ENCODE assay signal across 9 cellular contexts in the genomic region with DNA sequence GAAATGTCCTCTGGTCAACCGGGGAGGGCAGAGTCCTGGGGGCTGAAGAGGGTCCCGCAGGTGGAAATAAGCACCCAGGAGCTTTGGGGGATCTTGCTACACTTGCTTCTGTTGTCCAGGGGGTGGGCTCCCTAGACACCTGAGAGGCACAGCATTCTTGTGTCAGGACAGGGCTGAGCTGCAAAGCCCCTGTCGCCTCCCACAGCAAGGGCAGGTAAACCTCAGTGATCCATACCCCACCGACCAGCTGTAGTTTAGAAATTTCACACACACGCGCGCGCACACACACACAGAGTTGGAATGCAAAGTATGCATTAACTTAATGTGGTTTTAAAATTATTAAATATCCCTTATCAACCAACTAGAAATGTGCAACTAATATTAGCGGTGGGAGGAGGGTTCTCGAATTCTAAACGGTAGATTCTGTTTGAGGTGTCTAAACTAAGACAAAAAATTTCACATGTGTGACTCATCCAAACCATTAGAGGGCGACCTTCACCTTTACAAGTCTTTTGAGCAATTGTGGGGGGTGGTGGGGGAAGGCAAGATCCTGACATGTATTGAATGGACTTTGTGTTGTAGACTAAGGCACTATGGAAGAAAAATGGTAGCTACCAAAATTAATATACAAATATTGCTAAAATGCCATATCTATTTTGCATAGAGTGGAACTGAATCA. TPM values are rescaled to one million over a fixed set of nuclear protein-coding genes. Genes with fewer than 3 reads are reported as not detected.
DNase-seq lines count a peak whose midpoint lies in the region; ATAC-seq, FAIRE-seq and TF ChIP-seq lines count a peak whose summit lies in the region.
"Had no signal": no experiment of that assay in that cellular context is flagged by ENCODE, and none has a peak within 500 bp of the region (broad histone marks: within the 10 kb centered on the region; RNA-seq: fewer than 3 reads in every experiment).

No MANE protein-coding gene starts in this region.

- intact Hi-C loops in right lobe of liver (cut with DNase I) (no loop called here), transverse colon (cut with DNase I; ENCODE audit: low total_unique reads) (no loop called here)

- 41% methylated on average over 12 of the region's 12 CpGs for WGBS in A549 (ENCODE audit: missing lambda C conversion rate)
- 30% methylated on average over 11 of the region's 12 CpGs for WGBS in right lobe of liver (ENCODE audit: insufficient coverage, low coverage, low lambda C conversion rate, missing lambda C conversion rate)
- 47 to 49% methylated on average over 11 to 12 of the region's 12 CpGs for whole genome bisulfite sequencing in transverse colon (ENCODE audit: low coverage in 1 of 2), 2 donors

- peaks cover 49% of the 10 kb centered on the region for H3K27me3 Mint-ChIP-seq in astrocyte (ENCODE audit: low read depth, unreplicated experiment)

- FAIRE-seq in A549 (lab: Jason Lieb, UNC) (no peak), astrocyte (lab: Jason Lieb, UNC) (no peak)

- POLR2A ChIA-PET in A549 (lab: Yijun Ruan, JAX): no interaction called here
- POLR2A ChIA-PET in HEK293T (lab: Yijun Ruan, JAX): no interaction called here

- no peaks in the 10 kb centered on the region for H4K20me1 ChIP-seq in astrocyte (ENCODE audit: insufficient read depth, low read length)

- DNase-seq in A549 (ENCODE audit: low read depth in 1 of 2, low spot score in 1 of 2) (peak; percentile 34 to 58), GDM1 (lab: John Stamatoyannopoulos, UW) (peak; percentile 8), HEK293T (ENCODE audit: extremely low spot score) (peak; percentile 57), NCI-H146 treated with DMSO at 0.1 percent for 48 hours (lab: John Stamatoyannopoulos, UW; ENCODE audit: unreplicated experiment) (peak; percentile 23), astrocyte (ENCODE audit: low read depth) (peak; percentile 33), right lobe of liver (no peak), transverse colon (no peak)
- no peak for DNase-seq in activated CD4-positive, alpha-beta T cell treated with anti-CD3 and anti-CD28 coated beads for 48 hours

- no peaks in the 10 kb centered on the region for H3K79me2 ChIP-seq in astrocyte (ENCODE audit: insufficient read depth, low read length)

- no peak for TF ChIP-seq EP300 in A549 (IDR thresholded peaks at IDR 0.05)
- TF ChIP-seq EP300 in transverse colon (IDR thresholded peaks at IDR 0.05; ENCODE audit: low read depth): no peak

- no peaks in the 10 kb centered on the region for H3K36me3 Mint-ChIP-seq in astrocyte (ENCODE audit: low read depth, unreplicated experiment)

- H3K4me3 ChIP-seq in A549: peak overlapping the region; percentile 29; the same call in 1 of the 3 replicates
- H3K4me3 ChIP-seq in astrocyte (ENCODE audit: insufficient read depth, low read depth, low read length): no peak overlapping the region
- H3K4me3 ChIP-seq in right lobe of liver: no peak overlapping the region
- H3K4me3 ChIP-seq in transverse colon: peak overlapping the region in 1 of 4 donors; percentile 3

- peak; percentile 65 to 80; a peak in 4 of 6 replicates for ATAC-seq in A549
- ATAC-seq in right lobe of liver: peak; percentile 68 to 82 (median 70)

- H3K4me1 Mint-ChIP-seq in astrocyte (ENCODE audit: low read depth, unreplicated experiment): no peaks in the 10 kb centered on the region

- peak in 1 of 2 experiments; percentile 36; a peak in 1 of 5 replicates for TF ChIP-seq RAD21 in A549 (conservative IDR thresholded peaks at IDR 0.05 in 1 of 2, IDR thresholded peaks at IDR 0.05 in 1 of 2)

- H3K27ac Mint-ChIP-seq in astrocyte (ENCODE audit: unreplicated experiment): no peak overlapping the region

- no peak for TF ChIP-seq POLR2A in A549 (IDR thresholded peaks at IDR 0.05; ENCODE audit: low read length)
- no peak for TF ChIP-seq POLR2A in right lobe of liver (IDR thresholded peaks at IDR 0.05)
- no peak for TF ChIP-seq POLR2A in transverse colon (IDR thresholded peaks at IDR 0.05)

- H3K27me3 ChIP-seq in astrocyte (ENCODE audit: insufficient read depth, low read length): peaks cover 3% of the 10 kb centered on the region
- H3K27me3 ChIP-seq in right lobe of liver: no peaks in the 10 kb centered on the region
- H3K27me3 ChIP-seq in transverse colon: peaks cover 10% of the 10 kb centered on the region

- TF ChIP-seq CTCF in A549 (IDR thresholded peaks at IDR 0.05) (no peak), astrocyte (IDR thresholded peaks at IDR 0.05; ENCODE audit: insufficient read depth, low read depth, low read length) (no peak), right lobe of liver (IDR thresholded peaks at IDR 0.05) (no peak), transverse colon (IDR thresholded peaks at IDR 0.05) (no peak)

- H3K36me3 ChIP-seq in astrocyte (ENCODE audit: insufficient read depth, low read length): no peaks in the 10 kb centered on the region
- no peaks in the 10 kb centered on the region for H3K36me3 ChIP-seq in right lobe of liver
- no peaks in the 10 kb centered on the region for H3K36me3 ChIP-seq in transverse colon

- H3K4me3 Mint-ChIP-seq in astrocyte (ENCODE audit: unreplicated experiment): peak overlapping the region; percentile 29

- H2AFZ ChIP-seq in astrocyte (ENCODE audit: low read depth, low read length): no peak overlapping the region

- H3K4me1 ChIP-seq in A549 (peaks cover 3% of the 10 kb centered on the region; the same call in 1 of the 3 replicates), astrocyte (ENCODE audit: insufficient read depth, low read length) (no peaks in the 10 kb centered on the region), right lobe of liver (no peaks in the 10 kb centered on the region), transverse colon (peaks cover 0 to 4% (median 0%) of the 10 kb centered on the region in 4 donors)

- no peak overlapping the region for H3K9ac ChIP-seq in astrocyte (ENCODE audit: low read length)

- H3K9me3 ChIP-seq in A549 (no peaks in the 10 kb centered on the region), astrocyte (ENCODE audit: insufficient read depth, low read depth, low read length) (no peaks in the 10 kb centered on the region), right lobe of liver (no peaks in the 10 kb centered on the region), transverse colon (no peaks in the 10 kb centered on the region)

- in situ Hi-C loops in transverse colon (cut with MboI; ENCODE audit: low pct_ligation_motif_present in 1 of 4, low pct_unique_long_range_greater_than_20kb in 1 of 4, low sequenced_read_pairs in 3 of 4): loop anchor here in 2 of 4 donors (25.0 kb wide), 2 partner anchors 379 to 1404 kb away; no protein-coding TSS in a partner anchor

- H3K4me2 ChIP-seq in A549 (peak overlapping the region; percentile 79), astrocyte (ENCODE audit: low read length) (peak overlapping the region; percentile 75)

- CTCF ChIA-PET in A549 (lab: Yijun Ruan, JAX) (interaction anchor here (0.6 to 6.7 kb wide), 67 partner anchors 8 to 1712 kb away, joined by 3 to 78 read pairs (median 4); no protein-coding TSS in a partner anchor), HEK293T (lab: Yijun Ruan, JAX) (interaction anchor here (0.6 to 5.4 kb wide), 11 partner anchors 11 to 1360 kb away, joined by 3 to 58 read pairs (median 4); no protein-coding TSS in a partner anchor)

- peaks cover 3% of the 10 kb centered on the region for H3K9me3 Mint-ChIP-seq in astrocyte (ENCODE audit: unreplicated experiment)

- H3K27ac ChIP-seq in A549: no peak overlapping the region
- H3K27ac ChIP-seq in astrocyte (ENCODE audit: low read depth, low read length): no peak overlapping the region
- H3K27ac ChIP-seq in right lobe of liver: no peak overlapping the region
- no peak overlapping the region for H3K27ac ChIP-seq in transverse colon
- H3K27ac ChIP-seq: epithelial cell of prostate had no signal

TF ChIP-seq in A549, 52 proteins besides CTCF, POLR2A, EP300 and RAD21 (continues in another document):
- TF ChIP-seq RFX5 (IDR thresholded peaks at IDR 0.05) (no peak), FOSL2 (IDR thresholded peaks at IDR 0.05) (no peak), FOSL2 (CRISPR knock-in tag; IDR thresholded peaks at IDR 0.05) (peak; percentile 70)

TF ChIP-seq in HEK293T, 16 proteins besides CTCF, POLR2A, EP300 and RAD21:
- TF ChIP-seq SUZ12 (IDR thresholded peaks at IDR 0.05): no peak
- TF ChIP-seq FOXM1 (IDR thresholded peaks at IDR 0.05; ENCODE audit: borderline replicate concordance): no peak
- no peak for TF ChIP-seq TARDBP (IDR thresholded peaks at IDR 0.05)
- TF ChIP-seq L3MBTL2 (conservative IDR thresholded peaks at IDR 0.05): no peak
- TF ChIP-seq FOXA1 (IDR thresholded peaks at IDR 0.05): no peak
- no peak for TF ChIP-seq ZNF384 (IDR thresholded peaks at IDR 0.05)
- TF ChIP-seq HDGF (IDR thresholded peaks at IDR 0.05; ENCODE audit: borderline replicate concordance): no peak

RNA-seq across cellular contexts. Expression of gene PTF1A, which starts 34.3 kb away (rescaled TPM):
- polyA plus RNA-seq in A549 (2011; rRNA removed) (not detected in 2 replicates), A549 (2017; fragmentation: RNase III; extraction: RNeasy Plus Mini Kit Qiagen cat#74134 plus additional on column Dnase treatment) (not detected in 3 replicates)
- not detected in 2 replicates for polyA plus RNA-seq in A549 (2012; cell fraction: cytosol; rRNA removed)
- not detected in 2 replicates for polyA plus RNA-seq in A549 (2012; cell fraction: nucleus; rRNA removed)
- not detected in 2 replicates for polyA minus RNA-seq in A549 (2011; rRNA and poly(A)+ RNA removed)
- total RNA-seq in astrocyte (not detected in 2 replicates), right lobe of liver (not detected), transverse colon (not detected)

Comparison
In these comparisons a context has a peak if more than half of its experiments do, and no peak if none do; other contexts are left out.
1. DNase-seq: peak in A549 (2 of 2), GDM1 (single experiment), HEK293T (single experiment), NCI-H146 treated with DMSO at 0.1 percent for 48 hours (single experiment) and astrocyte (single experiment); none in right lobe of liver (0 of 3), transverse colon (single experiment) and activated CD4-positive, alpha-beta T cell treated with anti-CD3 and anti-CD28 coated beads for 48 hours (single experiment).